ENCODE assay signal across 8 cellular contexts in genomic region chr7:101817031-101817929, GRCh38. TPM values are rescaled to one million over a fixed set of nuclear protein-coding genes. Genes with fewer than 3 reads are reported as not detected.
DNase-seq lines count a peak whose midpoint lies in the region; ATAC-seq and TF ChIP-seq lines count a peak whose summit lies in the region.

Gene CUX1 (plus strand): TSS chr7:101817626. CDS start chr7:101817640, 14 bp downstream.

- H3K27me3 Mint-ChIP-seq in Caco-2 (ENCODE audit: insufficient read depth, unreplicated experiment), result no peaks in the 10 kb centered on the region
- H3K27me3 Mint-ChIP-seq in activated B cell treated with CpG ODN at 0.5 μM for 24 hours, result no peaks in the 10 kb centered on the region

- H3K4me1 Mint-ChIP-seq in Caco-2 (ENCODE audit: low read depth, unreplicated experiment), result peaks cover 28% of the 10 kb centered on the region
- H3K4me1 Mint-ChIP-seq in activated B cell treated with CpG ODN at 0.5 μM for 24 hours, result peaks cover 29% of the 10 kb centered on the region

- no peaks in the 10 kb centered on the region for H3K9me3 Mint-ChIP-seq in Caco-2 (ENCODE audit: unreplicated experiment)
- H3K9me3 Mint-ChIP-seq in activated B cell treated with CpG ODN at 0.5 μM for 24 hours, result no peaks in the 10 kb centered on the region

- H3K27ac ChIP-seq in temporal lobe (ENCODE audit: low read depth, low read length), result no peak within 1 kb of the TSS

- peak; percentile 7 for ATAC-seq in activated B cell treated with CpG ODN at 0.5 μM for 24 hours (ENCODE audit: low read depth)
- no peak for ATAC-seq in GM18858 (IDR thresholded peaks at IDR 0.05; ENCODE audit: unreplicated experiment)

- intact Hi-C loops in Caco-2 (cut with micrococcal nuclease; ENCODE audit: unreplicated experiment) (loop anchor here (2.0 to 5.0 kb wide), 4 partner anchors 66 to 455 kb away; no protein-coding TSS in a partner anchor), activated B cell treated with CpG ODN at 0.5 μM for 24 hours (cut with micrococcal nuclease) (loop anchor here (2.0 to 10.0 kb wide), 3 partner anchors 174 to 330 kb away; no protein-coding TSS in a partner anchor)

- CTCF ChIA-PET in Caco-2 (lab: Charles Lee) (interaction anchor here (0.5 kb wide), 1 partner anchor 359 kb away, joined by 3 read pairs; no protein-coding TSS in a partner anchor), activated B cell treated with CpG ODN at 0.5 μM for 24 hours (lab: Charles Lee) (interaction anchor here (0.9 to 1.0 kb wide), 2 partner anchors 23 to 74 kb away, joined by 3 to 5 read pairs; no protein-coding TSS in a partner anchor), HEK293T (lab: Yijun Ruan, JAX) (interaction anchor here (0.9 kb wide), 1 partner anchor 53 kb away, joined by 3 read pairs; no protein-coding TSS in a partner anchor)

- BruUV-seq in Caco-2 (replicated peaks; lab: Mats Ljungman, UMichigan), result TSS peak; percentile 21

- peak within 1 kb of the TSS; percentile 72 for H3K9ac ChIP-seq in endocrine pancreas (ENCODE audit: control insufficient read depth, insufficient read depth, low read length)

- H3K4me1 ChIP-seq in Caco-2 (peaks cover 32% of the 10 kb centered on the region), endocrine pancreas (ENCODE audit: control insufficient read depth, insufficient read depth, low read length) (peaks cover 5% of the 10 kb centered on the region)

- peak; percentile 61 to 71 for DNase-seq in Caco-2
- peak; percentile 52 for DNase-seq in HT-29 (ENCODE audit: low spot score)
- peak; percentile 55 for DNase-seq in activated B cell treated with CpG ODN at 0.5 μM for 24 hours
- DNase-seq in mucosa of gallbladder (ENCODE audit: low spot score), result no peak
- DNase-seq in HEK293T (ENCODE audit: extremely low spot score), result no peak

- H3K27me3 ChIP-seq in Caco-2 (replicated peaks; ENCODE audit: control insufficient read depth, insufficient read depth, low read length) (no peaks in the 10 kb centered on the region), endocrine pancreas (ENCODE audit: control insufficient read depth, insufficient read depth, low read length) (no peaks in the 10 kb centered on the region)

- peak within 1 kb of the TSS; percentile 83 for H3K27ac Mint-ChIP-seq in Caco-2 (ENCODE audit: unreplicated experiment)
- H3K27ac Mint-ChIP-seq in activated B cell treated with CpG ODN at 0.5 μM for 24 hours, result no peak within 1 kb of the TSS

- POLR2A ChIA-PET in Caco-2 (lab: Charles Lee), result interaction anchor here (0.5 to 0.6 kb wide), 2 partner anchors 196 to 510 kb away, joined by 4 to 5 read pairs; no protein-coding TSS in a partner anchor
- POLR2A ChIA-PET in activated B cell treated with CpG ODN at 0.5 μM for 24 hours (lab: Charles Lee), result interaction anchor here (0.9 to 3.0 kb wide), 4 partner anchors 10 to 600 kb away, joined by 3 to 18 read pairs (median 8); partner anchors contain the start of gene PLOD3
- POLR2A ChIA-PET in HEK293T (lab: Yijun Ruan, JAX), result interaction anchor here (0.6 kb wide), 1 partner anchor 42 kb away, joined by 3 read pairs; no protein-coding TSS in a partner anchor

- peak within 1 kb of the TSS; percentile 99 for H3K4me3 ChIP-seq in Caco-2 (ENCODE audit: low read depth, low read length)
- peak within 1 kb of the TSS; percentile 66 for H3K4me3 ChIP-seq in endocrine pancreas (ENCODE audit: control insufficient read depth, insufficient read depth, low read length)

- TF ChIP-seq CTCF in Caco-2 (IDR thresholded peaks at IDR 0.05; ENCODE audit: insufficient read depth in 1 of 2, low read depth in 1 of 2, low read length in 1 of 2, severe bottlenecking in 1 of 2, unreplicated experiment in 1 of 2), result no peak
- no peak for TF ChIP-seq CTCF in activated B cell treated with CpG ODN at 0.5 μM for 24 hours (IDR thresholded peaks at IDR 0.05)

- H3K4me3 Mint-ChIP-seq in Caco-2 (ENCODE audit: unreplicated experiment) (peak within 1 kb of the TSS; percentile 88), activated B cell treated with CpG ODN at 0.5 μM for 24 hours (peak within 1 kb of the TSS; percentile 84)

- no peaks in the 10 kb centered on the region for H3K9me3 ChIP-seq in Caco-2
- H3K9me3 ChIP-seq in endocrine pancreas (ENCODE audit: control insufficient read depth, low read length), result no peaks in the 10 kb centered on the region

- H3K36me3 ChIP-seq in Caco-2 (ENCODE audit: control insufficient read depth, insufficient read depth, low read length) (no peaks in the 10 kb centered on the region), endocrine pancreas (ENCODE audit: control insufficient read depth, insufficient read depth, low read length) (no peaks in the 10 kb centered on the region)

- peaks cover 47% of the 10 kb centered on the region for H3K36me3 Mint-ChIP-seq in Caco-2 (ENCODE audit: insufficient read depth, unreplicated experiment)
- peaks cover 4% of the 10 kb centered on the region for H3K36me3 Mint-ChIP-seq in activated B cell treated with CpG ODN at 0.5 μM for 24 hours (ENCODE audit: low read depth)

TF ChIP-seq in HEK293T, 16 proteins besides CTCF, POLR2A, EP300 and RAD21:
- TF ChIP-seq ELF4 (IDR thresholded peaks at IDR 0.05) (no peak), FOXK2 (IDR thresholded peaks at IDR 0.05) (no peak), SP1 (IDR thresholded peaks at IDR 0.05) (no peak), PKNOX1 (IDR thresholded peaks at IDR 0.05) (no peak), ZNF384 (IDR thresholded peaks at IDR 0.05) (no peak)
TF ChIP-seq in HEK293T: peak in this region for 0.

RNA-seq across cellular contexts. Expression of gene CUX1, which starts in this region (rescaled TPM):
- total RNA-seq in Caco-2 (2022), result 113 and 116 TPM in 2 replicates
- 41.9 and 48.3 TPM in 2 replicates for total RNA-seq in HT-29 (2014; rRNA removed; shearing (Covaris generic))
- total RNA-seq in activated B cell treated with CpG ODN at 0.5 μM for 24 hours, result 48.6 and 61.7 TPM in 2 replicates
- 129 TPM for total RNA-seq in mucosa of gallbladder
- total RNA-seq in temporal lobe, result 28.8 TPM

Comparison
In these comparisons a context has a peak if more than half of its experiments do, and no peak if none do; other contexts are left out.
1. DNase-seq: peak in Caco-2 (2 of 2), HT-29 (single experiment) and activated B cell treated with CpG ODN at 0.5 μM for 24 hours (single experiment); none in mucosa of gallbladder (single experiment) and HEK293T (single experiment).